ENCODE assay signal across 10 cellular contexts in the genomic region with DNA sequence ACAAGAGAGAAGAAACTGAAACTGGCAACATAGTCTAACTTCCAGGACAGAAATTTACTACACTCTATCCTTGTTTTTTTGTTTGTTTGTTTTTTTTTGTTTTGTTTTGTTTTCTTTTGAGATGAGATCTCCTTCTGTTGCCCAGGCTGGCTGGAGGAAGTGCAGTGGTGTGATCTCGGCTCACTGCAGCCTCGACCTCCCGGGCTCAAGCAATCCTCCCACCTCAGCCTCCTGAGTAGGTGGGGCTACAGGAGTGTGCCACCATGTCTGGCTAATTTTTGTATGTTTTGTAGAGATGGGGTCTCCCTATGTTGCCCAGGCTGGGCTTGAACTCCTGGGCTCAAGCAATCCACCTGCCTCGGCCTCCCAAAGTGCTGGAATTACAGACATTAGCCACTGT. TPM values are rescaled to one million over a fixed set of nuclear protein-coding genes. Genes with fewer than 3 reads are reported as not detected.
A peak's percentile ranks its signal among the peaks of the same experiment; 100 is the strongest.
DNase-seq lines count a peak whose midpoint lies in the region; ATAC-seq and TF ChIP-seq lines count a peak whose summit lies in the region.
"Not testable (repeated sequence)": the region's sequence is repeated elsewhere in the genome, so short reads cannot be mapped to it uniquely, and the experiment has no call there.
"Had no signal": no experiment of that assay in that cellular context is flagged by ENCODE, and none has a peak within 500 bp of the region (broad histone marks: within the 10 kb centered on the region; RNA-seq: fewer than 3 reads in every experiment).

No MANE protein-coding gene starts in this region.

- H3K27me3 ChIP-seq in CD4-positive, alpha-beta T cell (ENCODE audit: control insufficient read depth, insufficient read depth, low read length); testis: not testable (repeated sequence)

- peaks cover 38% of the 10 kb centered on the region for H3K4me1 ChIP-seq in testis

- DNase-seq in CD4-positive, alpha-beta T cell; activated B cell treated with CpG ODN at 0.5 μM for 24 hours; caudate nucleus (lab: John Stamatoyannopoulos, UW); immature natural killer cell; testis: not testable (repeated sequence)

- POLR2A ChIA-PET in CD4-positive, alpha-beta T cell (lab: Charles Lee), result interaction anchor here (2.5 to 2.7 kb wide), 2 partner anchors 17 to 52 kb away, joined by 17 to 18 read pairs; partner anchors contain the start of genes FIZ1 and ZNF524
- POLR2A ChIA-PET in activated B cell treated with CpG ODN at 0.5 μM for 24 hours (lab: Charles Lee), result interaction anchor here (1.0 to 2.5 kb wide), 2 partner anchors 17 to 72 kb away, joined by 3 to 15 read pairs; partner anchors contain the start of genes FIZ1, U2AF2 and ZNF524

- not testable (repeated sequence) for TF ChIP-seq CTCF in CD4-positive, alpha-beta T cell (IDR thresholded peaks at IDR 0.05); activated B cell treated with CpG ODN at 0.5 μM for 24 hours (IDR thresholded peaks at IDR 0.05); nephron (IDR thresholded peaks at IDR 0.05; ENCODE audit: unreplicated experiment in 3 of 3); testis (IDR thresholded peaks at IDR 0.05)

- H3K36me3 Mint-ChIP-seq in CD4-positive, alpha-beta T cell (ENCODE audit: low read depth), result peaks cover 14% of the 10 kb centered on the region
- peaks cover 11% of the 10 kb centered on the region for H3K36me3 Mint-ChIP-seq in activated B cell treated with CpG ODN at 0.5 μM for 24 hours (ENCODE audit: low read depth)
- not testable (repeated sequence) for H3K36me3 Mint-ChIP-seq in immature natural killer cell; nephron (ENCODE audit: low read depth)

- intact Hi-C loops in CD4-positive, alpha-beta T cell (cut with DNase I, micrococcal nuclease); activated B cell treated with CpG ODN at 0.5 μM for 24 hours (cut with micrococcal nuclease); testis (cut with DNase I; ENCODE audit: low total_unique reads): not testable (repeated sequence)

- not testable (repeated sequence) for H3K27me3 Mint-ChIP-seq in CD4-positive, alpha-beta T cell; activated B cell treated with CpG ODN at 0.5 μM for 24 hours; nephron (ENCODE audit: low read depth)
- H3K27me3 Mint-ChIP-seq in immature natural killer cell (ENCODE audit: low read depth in 3 of 3), result peaks cover 9 to 15% (median 9%) of the 10 kb centered on the region in 3 donors

- H3K36me3 ChIP-seq in testis (ENCODE audit: low read depth, missing control alignments), result not testable (repeated sequence)

- peaks cover 46% of the 10 kb centered on the region for H3K4me1 Mint-ChIP-seq in CD4-positive, alpha-beta T cell (ENCODE audit: low read depth)
- H3K4me1 Mint-ChIP-seq in activated B cell treated with CpG ODN at 0.5 μM for 24 hours (peaks cover 44% of the 10 kb centered on the region), immature natural killer cell (peaks cover 35 to 37% of the 10 kb centered on the region in 2 donors), nephron (peaks cover 47% of the 10 kb centered on the region)

- not testable (repeated sequence) for H3K27ac Mint-ChIP-seq in CD4-positive, alpha-beta T cell; immature natural killer cell
- H3K27ac Mint-ChIP-seq in activated B cell treated with CpG ODN at 0.5 μM for 24 hours (peak overlapping the region; percentile 7), nephron (peak overlapping the region; percentile 87 to 98 (median 96))

- WGBS in testis, 2 donors, result 34 to 47% methylated on average over 4 of the region's 4 CpGs

- H3K4me3 ChIP-seq in testis, result not testable (repeated sequence)

- not testable (repeated sequence) for H3K9me3 Mint-ChIP-seq in CD4-positive, alpha-beta T cell; activated B cell treated with CpG ODN at 0.5 μM for 24 hours; immature natural killer cell; nephron

- not testable (repeated sequence) for H3K27ac ChIP-seq in CD4-positive, alpha-beta T cell (ENCODE audit: low read depth, low read length)
- peak overlapping the region; percentile 40 for H3K27ac ChIP-seq in caudate nucleus (ENCODE audit: low read depth, low read length)
- H3K27ac ChIP-seq in testis, result peak overlapping the region; percentile 65 to 76

- TF ChIP-seq POLR2A in testis (IDR thresholded peaks at IDR 0.05), result not testable (repeated sequence)

- not testable (repeated sequence) for H3K9me3 ChIP-seq in CD4-positive, alpha-beta T cell (ENCODE audit: control insufficient read depth, low read length); testis

- CTCF ChIA-PET in CD4-positive, alpha-beta T cell (lab: Charles Lee), result interaction anchor here (4.7 kb wide), 1 partner anchor 50 kb away, joined by 19 read pairs; no protein-coding TSS in a partner anchor
- CTCF ChIA-PET in activated B cell treated with CpG ODN at 0.5 μM for 24 hours (lab: Charles Lee), result not testable (repeated sequence)

- not testable (repeated sequence) for ATAC-seq in CD4-positive, alpha-beta T cell (ENCODE audit: poor library complexity); activated B cell treated with CpG ODN at 0.5 μM for 24 hours (ENCODE audit: low read depth)

- H3K4me3 Mint-ChIP-seq in CD4-positive, alpha-beta T cell, result peak overlapping the region; percentile 63
- peak overlapping the region; percentile 84 for H3K4me3 Mint-ChIP-seq in activated B cell treated with CpG ODN at 0.5 μM for 24 hours
- H3K4me3 Mint-ChIP-seq in immature natural killer cell, result peak overlapping the region; percentile 1 to 93 (median 52)
- peak overlapping the region; percentile 99 for H3K4me3 Mint-ChIP-seq in nephron

RNA-seq across cellular contexts. Expression of gene ZNF579, which starts 1.6 kb away (rescaled TPM):
- 1 to 10 TPM; 6.7 to 7.1 TPM for total RNA-seq in CD4-positive, alpha-beta T cell
- total RNA-seq in activated B cell treated with CpG ODN at 0.5 μM for 24 hours, result 10.3 and 10.9 TPM in 2 replicates
- under 1 TPM in 2 of 3 donors, not detected in 1; 0.19 to 0.64 TPM for polyA plus RNA-seq in immature natural killer cell
- 1 to 10 TPM; 4.0 to 7.2 TPM for total RNA-seq in testis
- 4.3 TPM for polyA plus RNA-seq in testis (ENCODE audit: insufficient read depth, low read depth, low replicate concordance)

RNA-seq across cellular contexts. Expression of gene FIZ1, which starts 17.0 kb away (rescaled TPM):
- total RNA-seq in CD4-positive, alpha-beta T cell, result 1 to 10 TPM; 5.5 to 7.3 TPM
- total RNA-seq in activated B cell treated with CpG ODN at 0.5 μM for 24 hours, result 17.5 and 21.2 TPM in 2 replicates
- polyA plus RNA-seq in immature natural killer cell, result 1 to 10 TPM in 2 of 3 donors, under 1 TPM in 1; 0.63 to 1.7 (median 1.0) TPM
- total RNA-seq in testis, result 10 to 100 TPM; 16.5 to 17.4 TPM
- 8.5 TPM for polyA plus RNA-seq in testis (ENCODE audit: insufficient read depth, low read depth, low replicate concordance)

RNA-seq across cellular contexts. Expression of gene ZNF524, which starts 17.8 kb away (rescaled TPM):
- 10 to 100 TPM in 1 of 2 experiments, 1 to 10 TPM in 1; 9.6 to 10.3 TPM for total RNA-seq in CD4-positive, alpha-beta T cell
- total RNA-seq in activated B cell treated with CpG ODN at 0.5 μM for 24 hours (12.6 and 16.1 TPM in 2 replicates), testis (10 to 100 TPM; 25.0 to 29.4 TPM)
- polyA plus RNA-seq in immature natural killer cell (10 to 100 TPM; 23.9 to 36.4 (median 31.7) TPM), testis (ENCODE audit: insufficient read depth, low read depth, low replicate concordance) (8.5 TPM)

RNA-seq across cellular contexts. Expression of gene ZNF865, which starts 23.2 kb away (rescaled TPM):
- total RNA-seq in CD4-positive, alpha-beta T cell, result 10 to 100 TPM; 12.0 to 12.9 TPM
- 17.2 and 18.9 TPM in 2 replicates for total RNA-seq in activated B cell treated with CpG ODN at 0.5 μM for 24 hours
- polyA plus RNA-seq in immature natural killer cell, result under 1 TPM in 2 of 3 donors, not detected in 1; 0.08 to 0.18 TPM
- total RNA-seq in testis, result 10 to 100 TPM; 12.2 to 14.5 TPM
- 4.7 TPM for polyA plus RNA-seq in testis (ENCODE audit: insufficient read depth, low read depth, low replicate concordance)

RNA-seq across cellular contexts. Expression of gene SBK3, which starts 36.9 kb away (rescaled TPM):
- not detected for total RNA-seq in CD4-positive, alpha-beta T cell
- not detected in 2 replicates for total RNA-seq in activated B cell treated with CpG ODN at 0.5 μM for 24 hours
- not detected for polyA plus RNA-seq in immature natural killer cell
- total RNA-seq in testis, result under 1 TPM; 0.39 to 0.81 TPM
- 0.34 TPM for polyA plus RNA-seq in testis (ENCODE audit: insufficient read depth, low read depth, low replicate concordance)
- total RNA-seq: activated naive CD8-positive, alpha-beta T cell treated with anti-CD3 and anti-CD28 coated beads, Interleukin-2, amount 10 ng/mL, durations not matched to agents 7 days and 5 days; cerebellum; HT1080 had no signal
- polyA plus RNA-seq: keratinocyte had no signal
